11 cellular contexts compared by ENCODE assay signal in the genomic region with DNA sequence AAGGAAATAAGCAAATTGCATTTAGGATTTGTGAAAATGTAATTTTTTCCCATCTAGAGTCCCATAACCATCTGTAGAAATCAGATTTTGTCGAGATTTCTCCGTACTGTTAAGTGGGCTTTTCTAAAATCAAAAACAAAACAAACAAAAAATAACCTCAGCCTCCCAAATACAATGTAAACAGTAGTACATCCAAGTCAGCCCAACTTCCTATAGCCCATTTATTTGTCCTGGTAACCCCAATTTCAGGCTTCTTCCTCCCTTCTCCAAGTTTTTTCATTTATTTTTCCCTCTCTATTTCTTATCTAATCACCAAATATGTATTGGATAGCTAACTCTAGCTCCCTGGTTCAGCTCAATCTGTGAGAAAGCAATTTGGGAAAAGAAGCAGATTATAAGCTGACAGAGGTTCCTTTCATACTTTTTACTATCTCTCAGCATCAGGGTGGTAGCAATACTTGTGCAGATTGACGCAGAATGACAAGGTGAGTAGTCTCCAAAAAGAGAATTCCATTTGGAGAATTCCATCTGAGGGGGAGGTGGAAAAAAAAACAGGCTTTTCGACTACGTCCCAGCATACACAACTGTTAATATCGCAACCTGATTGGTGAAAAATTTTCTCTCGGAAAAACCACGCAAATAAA.
DNase-seq lines count a peak whose midpoint lies in the region; ATAC-seq lines count a peak whose summit lies in the region.
"Had no signal": no experiment of that assay in that cellular context is flagged by ENCODE, and none has a peak within 500 bp of the region (broad histone marks: within the 10 kb centered on the region; RNA-seq: fewer than 3 reads in every experiment).

No MANE protein-coding gene starts in this region.

- peak overlapping the region; percentile 82 for H3K4me3 Mint-ChIP-seq in activated naive CD8-positive, alpha-beta T cell treated with anti-CD3 and anti-CD28 coated beads, Interleukin-2, amount 50 U/mL, for 24 hours
- H3K4me3 Mint-ChIP-seq in immature natural killer cell = peak overlapping the region; percentile 95 to 98 (median 98)

- H3K9me3 ChIP-seq in BLaER1 = no peaks in the 10 kb centered on the region

- H4K20me1 ChIP-seq in BLaER1 = peaks cover 23% of the 10 kb centered on the region; the same call in 1 of the 2 replicates

- H3K36me3 Mint-ChIP-seq in activated naive CD8-positive, alpha-beta T cell treated with anti-CD3 and anti-CD28 coated beads, Interleukin-2, amount 50 U/mL, for 24 hours (ENCODE audit: low read depth) = no peaks in the 10 kb centered on the region
- H3K36me3 Mint-ChIP-seq in immature natural killer cell = no peaks in the 10 kb centered on the region

- peak overlapping the region; percentile 97 for H3K27ac Mint-ChIP-seq in activated naive CD8-positive, alpha-beta T cell treated with anti-CD3 and anti-CD28 coated beads, Interleukin-2, amount 50 U/mL, for 24 hours
- peak overlapping the region in 5 of 6 donors; percentile 93 to 98 (median 96) for H3K27ac Mint-ChIP-seq in immature natural killer cell

- H3K4me1 ChIP-seq in BLaER1 = peaks cover 48% of the 10 kb centered on the region
- H3K4me1 ChIP-seq: parathyroid adenoma had no signal

- H3K27me3 ChIP-seq in BLaER1 (peaks cover 4% of the 10 kb centered on the region; the same call in 1 of the 2 replicates), H7 (ENCODE audit: control insufficient read depth, insufficient read depth, low read length) (no peaks in the 10 kb centered on the region)

- no peak for DNase-seq in H7
- no peak for DNase-seq in activated naive CD8-positive, alpha-beta T cell treated with anti-CD3 and anti-CD28 coated beads, Interleukin-2, amount 50 U/mL, for 24 hours
- DNase-seq in immature natural killer cell = no peak
- no peak for DNase-seq in cortex of kidney (lab: John Stamatoyannopoulos, UW)
- no peak for DNase-seq in GM19238 (ENCODE audit: insufficient read length, low spot score)
- DNase-seq: DMS 273 treated with DMSO at 0.1 percent for 48 hours, Right ventricle myocardium superior had no signal

- no peak for ATAC-seq in activated naive CD8-positive, alpha-beta T cell treated with anti-CD3 and anti-CD28 coated beads, Interleukin-2, amount 50 U/mL, for 24 hours
- ATAC-seq in HG02884 (IDR thresholded peaks at IDR 0.05; ENCODE audit: unreplicated experiment) (no peak), HG03095 (IDR thresholded peaks at IDR 0.05; ENCODE audit: unreplicated experiment) (no peak)

- 0 out of 2 replicates have a peak overlapping the region, but pooled peaks have one; percentile 95 for H3K27ac ChIP-seq in BLaER1
- H3K27ac ChIP-seq: parathyroid adenoma had no signal

- no peaks in the 10 kb centered on the region for H3K36me3 ChIP-seq in BLaER1
- no peaks in the 10 kb centered on the region for H3K36me3 ChIP-seq in H7 (replicated peaks; ENCODE audit: control insufficient read depth, insufficient read depth, low read length)

- H3K4me1 Mint-ChIP-seq in activated naive CD8-positive, alpha-beta T cell treated with anti-CD3 and anti-CD28 coated beads, Interleukin-2, amount 50 U/mL, for 24 hours = peaks cover 42% of the 10 kb centered on the region
- H3K4me1 Mint-ChIP-seq in immature natural killer cell = peaks cover 29 to 39% of the 10 kb centered on the region in 2 donors

- H3K9me3 Mint-ChIP-seq in activated naive CD8-positive, alpha-beta T cell treated with anti-CD3 and anti-CD28 coated beads, Interleukin-2, amount 50 U/mL, for 24 hours = no peaks in the 10 kb centered on the region
- no peaks in the 10 kb centered on the region for H3K9me3 Mint-ChIP-seq in immature natural killer cell

- H3K4me2 ChIP-seq in BLaER1 = peak overlapping the region; percentile 79

- H3K27me3 Mint-ChIP-seq in activated naive CD8-positive, alpha-beta T cell treated with anti-CD3 and anti-CD28 coated beads, Interleukin-2, amount 50 U/mL, for 24 hours = no peaks in the 10 kb centered on the region
- H3K27me3 Mint-ChIP-seq in immature natural killer cell (ENCODE audit: low read depth in 3 of 3) = peaks cover 0 to 18% (median 17%) of the 10 kb centered on the region in 3 donors

- H3K4me3 ChIP-seq in BLaER1 = peak overlapping the region; percentile 72
- peak overlapping the region; percentile 84 for H3K4me3 ChIP-seq in H7 (ENCODE audit: insufficient read depth, low read depth, low read length)

- H3K9ac ChIP-seq in BLaER1 = peak overlapping the region; percentile 93
- H3K9ac ChIP-seq: parathyroid adenoma had no signal
